ENCODE assay signal across 10 cellular contexts in the genomic region with DNA sequence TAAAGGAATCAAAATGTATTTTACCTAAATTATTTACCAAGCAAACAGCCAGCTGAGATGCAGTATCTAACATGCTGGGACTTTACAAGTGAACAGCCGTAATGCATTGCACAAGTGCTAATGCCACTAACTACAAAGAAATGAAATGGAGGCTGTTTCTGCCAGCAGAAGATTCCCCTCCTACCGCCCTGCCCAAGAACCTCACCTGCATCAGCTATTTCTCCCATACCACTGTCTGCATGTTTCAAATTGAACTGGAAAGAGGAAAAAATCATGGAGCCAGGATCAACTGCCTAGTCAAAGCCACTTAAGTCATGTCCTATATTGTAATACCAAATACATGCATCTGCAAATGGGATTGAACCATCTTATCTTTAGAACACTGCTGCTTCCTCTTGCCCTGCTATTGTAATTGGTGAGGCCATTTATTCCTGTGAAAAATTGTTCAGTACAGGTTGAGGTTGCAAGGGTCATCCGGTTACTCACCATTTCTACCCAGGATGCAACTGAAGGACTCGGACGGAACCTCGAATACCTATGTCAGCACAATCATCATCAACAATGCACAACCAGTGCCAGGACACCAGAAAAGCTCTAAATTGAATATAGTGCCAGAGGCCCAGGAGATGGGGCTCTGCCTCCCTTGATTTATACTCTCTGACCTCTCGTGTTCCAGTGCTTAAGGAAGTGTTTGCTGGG. TPM values are rescaled to one million over a fixed set of nuclear protein-coding genes. Genes with fewer than 3 reads are reported as not detected.
DNase-seq lines count a peak whose midpoint lies in the region; ATAC-seq and TF ChIP-seq lines count a peak whose summit lies in the region.
"Had no signal": no experiment of that assay in that cellular context is flagged by ENCODE, and none has a peak within 500 bp of the region (broad histone marks: within the 10 kb centered on the region; RNA-seq: fewer than 3 reads in every experiment).

No MANE protein-coding gene starts in this region.

- no peak for TF ChIP-seq POLR2A in esophagus muscularis mucosa (IDR thresholded peaks at IDR 0.05; ENCODE audit: low read depth)

- H3K27me3 ChIP-seq in esophagus muscularis mucosa (no peaks in the 10 kb centered on the region), muscle layer of duodenum (ENCODE audit: low read depth, low read length) (no peaks in the 10 kb centered on the region)

- no peak for ATAC-seq in HG02763 (IDR thresholded peaks at IDR 0.05; ENCODE audit: unreplicated experiment)

- 79% methylated on average over 5 of the region's 7 CpGs for WGBS in esophagus muscularis mucosa

- TF ChIP-seq EP300 in esophagus muscularis mucosa (IDR thresholded peaks at IDR 0.05): no peak

- intact Hi-C loops in esophagus muscularis mucosa (cut with DNase I): no loop called here

- H3K9me3 ChIP-seq in esophagus muscularis mucosa (no peaks in the 10 kb centered on the region), muscle layer of duodenum (ENCODE audit: control insufficient read depth in 1 of 2, low read length in 2 of 2) (no peaks in the 10 kb centered on the region)

- H3K4me1 ChIP-seq in esophagus muscularis mucosa: peaks cover 56 to 66% (median 61%) of the 10 kb centered on the region in 4 donors
- H3K4me1 ChIP-seq in muscle layer of duodenum (ENCODE audit: control insufficient read depth in 1 of 2, insufficient read depth in 2 of 2, low read length in 2 of 2): peaks cover 7 to 20% of the 10 kb centered on the region in 2 donors

- H3K36me3 ChIP-seq in esophagus muscularis mucosa: peaks cover 0 to 22% (median 2%) of the 10 kb centered on the region in 4 donors
- H3K36me3 ChIP-seq in muscle layer of duodenum (ENCODE audit: control insufficient read depth in 1 of 2, insufficient read depth in 2 of 2, low read length in 2 of 2): peaks cover 5 to 37% of the 10 kb centered on the region in 2 donors

- no peak overlapping the region for H3K4me3 ChIP-seq in esophagus muscularis mucosa
- H3K4me3 ChIP-seq in muscle layer of duodenum (ENCODE audit: low read depth in 1 of 2, low read length in 2 of 2): no peak overlapping the region

- peak overlapping the region; percentile 76 to 82 (median 80) for H3K27ac ChIP-seq in esophagus muscularis mucosa (replicated peaks in 1 of 4)
- peak overlapping the region; percentile 90 for H3K27ac ChIP-seq in muscle layer of duodenum (ENCODE audit: low read length)

- DNase-seq in A172 (ENCODE audit: low spot score) (peak; percentile 71), RPMI7951 (ENCODE audit: low read depth) (peak; percentile 88), esophagus muscularis mucosa (ENCODE audit: extremely low spot score) (no peak), retina (no peak), DMS79 treated with DMSO at 0.1 percent for 48 hours (lab: John Stamatoyannopoulos, UW) (no peak), NCI-H1694 (lab: John Stamatoyannopoulos, UW) (no peak)
- DNase-seq: CD4-positive, alpha-beta T cell; stimulated activated CD4-positive, alpha-beta T cell treated with anti-CD3 and anti-CD28 coated beads, Interleukin-15, amount 100 ng/mL, for 24 hours had no signal

- TF ChIP-seq CTCF in esophagus muscularis mucosa (IDR thresholded peaks at IDR 0.05): no peak

RNA-seq across cellular contexts. Expression of gene ANXA2, which starts 27.5 kb away (rescaled TPM):
- total RNA-seq in A172 (2014; rRNA removed; shearing (Covaris generic)): 4,320 and 4,475 TPM in 2 replicates
- total RNA-seq in RPMI7951 (2014; rRNA removed; shearing (Covaris generic)): 4,077 and 4,282 TPM in 2 replicates
- 100 to 1,000 TPM; 333 to 606 (median 406) TPM for total RNA-seq in esophagus muscularis mucosa

Comparison
In these comparisons a context has a peak if more than half of its experiments do, and no peak if none do; other contexts are left out.
1. DNase-seq: peak in A172 (single experiment) and RPMI7951 (single experiment); none in esophagus muscularis mucosa (single experiment), retina (single experiment), DMS79 treated with DMSO at 0.1 percent for 48 hours (single experiment) and NCI-H1694 (single experiment).